Comparison of ENCODE assay signal across 25 cellular contexts in the genomic region with DNA sequence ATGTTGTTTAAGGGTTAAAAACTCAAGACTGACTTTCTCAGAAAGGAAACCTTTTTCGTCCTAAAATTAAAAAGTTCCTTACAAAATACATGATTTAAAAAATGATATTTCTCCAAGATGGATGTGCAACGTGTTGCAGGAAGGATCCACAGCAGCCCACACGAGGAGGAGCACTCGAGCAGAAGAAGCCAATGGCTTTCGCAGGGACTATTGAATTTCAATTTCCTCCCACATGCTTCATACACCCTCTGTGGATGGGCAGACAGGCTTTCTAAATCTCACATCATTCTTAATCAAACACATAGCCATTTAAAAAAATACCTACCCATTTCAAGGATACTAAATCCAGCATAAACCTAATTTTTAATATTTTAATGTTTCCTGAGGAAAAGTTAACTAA.
"Had no signal": no experiment of that assay in that cellular context is flagged by ENCODE, and none has a peak within 500 bp of the region (broad histone marks: within the 10 kb centered on the region; RNA-seq: fewer than 3 reads in every experiment).

No MANE protein-coding gene starts in this region.

- DNase-seq: natural killer cell; occipital lobe; ovary; posterior cingulate gyrus; psoas muscle; right cardiac atrium; right lobe of liver; sigmoid colon; small intestine; stimulated activated CD4-positive, alpha-beta T cell treated with anti-CD3 and anti-CD28 coated beads, Interleukin-15, amount 100 ng/mL, for 24 hours; stimulated activated CD4-positive, alpha-beta T cell treated with anti-CD3 and anti-CD28 coated beads, Interleukin-2, amount 100 ng/mL, for 24 hours; stimulated activated CD4-positive, alpha-beta T cell treated with anti-CD3 and anti-CD28 coated beads, Interleukin-2, amount 100 ng/mL, for 48 hours; stimulated activated CD4-positive, alpha-beta T cell treated with anti-CD3 and anti-CD28 coated beads, Interleukin-4, amount 100 ng/mL, for 24 hours; stimulated activated naive B cell treated with anti-CD40 and anti-IgM and Interleukin-4, amounts not matched to agents 10 μg/mL and 1 μg/mL and 100 μg/mL, for 72 hours; stimulated activated naive CD4-positive, alpha-beta T cell treated with Interleukin-2 at 50 U/mL for 16 hours; stomach; thyroid gland; trophoblast cell; upper lobe of left lung had no signal

- H3K9me3 ChIP-seq: ovary, psoas muscle, right lobe of liver, sigmoid colon, thoracic aorta, thyroid gland, tibial nerve, upper lobe of left lung, vagina had no signal

- H3K27me3 ChIP-seq: neural progenitor cell, ovary, right lobe of liver, sigmoid colon, stomach, thyroid gland, tibial nerve, upper lobe of left lung, vagina had no signal

- H3K4me3 ChIP-seq: neural progenitor cell, ovary, psoas muscle, right lobe of liver, sigmoid colon, stomach, thoracic aorta, thyroid gland, tibial nerve, upper lobe of left lung, vagina had no signal

- ATAC-seq: natural killer cell; psoas muscle; right cardiac atrium; right lobe of liver; stimulated activated effector memory CD8-positive, alpha-beta T cell treated with anti-CD3 and anti-CD28 coated beads, Interleukin-12 subunit alpha, Interleukin-12 subunit beta, amount 100 ng/mL, for 72 hours; stimulated activated naive B cell treated with anti-CD40 and anti-IgM and Interleukin-4, amounts not matched to agents 10 μg/mL and 1 μg/mL and 100 μg/mL, for 72 hours had no signal

- H3K4me1 ChIP-seq: neural progenitor cell, parathyroid adenoma, psoas muscle, right lobe of liver, sigmoid colon, stomach, thyroid gland, tibial nerve, upper lobe of left lung, vagina had no signal

- H3K36me3 ChIP-seq: neural progenitor cell, ovary, right lobe of liver, sigmoid colon, stomach, thoracic aorta, thyroid gland, tibial nerve, upper lobe of left lung, vagina had no signal

- H3K27ac ChIP-seq: neural progenitor cell, ovary, parathyroid adenoma, psoas muscle, right lobe of liver, sigmoid colon, stomach, thoracic aorta, thyroid gland, tibial nerve, upper lobe of left lung, vagina had no signal
